In genomic region chr7:151439855-151440798, GRCh38 we compare ENCODE assay signal across 11 cellular contexts. TPM values are rescaled to one million over a fixed set of nuclear protein-coding genes. Genes with fewer than 3 reads are reported as not detected.
DNase-seq lines count a peak whose midpoint lies in the region; ATAC-seq lines count a peak whose summit lies in the region.
"Had no signal": no experiment of that assay in that cellular context is flagged by ENCODE, and none has a peak within 500 bp of the region (broad histone marks: within the 10 kb centered on the region; RNA-seq: fewer than 3 reads in every experiment).

Gene CRYGN (minus strand): TSS chr7:151440141. CDS start chr7:151439917, 224 bp downstream.

- ATAC-seq in activated naive CD4-positive, alpha-beta T cell treated with anti-CD3 and anti-CD28 coated beads, Interleukin-2, amount 50 U/mL, for 72 hours, result peak; percentile 13 to 36
- no peak for ATAC-seq in stimulated activated naive B cell treated with anti-CD40 and anti-IgM and Interleukin-4, amounts not matched to agents 10 μg/mL and 1 μg/mL and 100 μg/mL, for 72 hours (replicated peaks)
- no peak for ATAC-seq in GM18861 (IDR thresholded peaks at IDR 0.05; ENCODE audit: unreplicated experiment)
- ATAC-seq in GM21576 (IDR thresholded peaks at IDR 0.05; ENCODE audit: unreplicated experiment), result no peak

- H3K9me3 Mint-ChIP-seq in activated naive CD4-positive, alpha-beta T cell treated with anti-CD3 and anti-CD28 coated beads, Interleukin-2, amount 50 U/mL, for 72 hours, result no peaks in the 10 kb centered on the region
- no peaks in the 10 kb centered on the region for H3K9me3 Mint-ChIP-seq in stimulated activated naive B cell treated with anti-CD40 and anti-IgM and Interleukin-4, amounts not matched to agents 10 μg/mL and 1 μg/mL and 100 μg/mL, for 72 hours

- DNase-seq in NCI-H2227 (lab: John Stamatoyannopoulos, UW; ENCODE audit: unreplicated experiment) (peak; percentile 50), NCI-H2227 treated with DMSO at 0.1 percent for 48 hours (lab: John Stamatoyannopoulos, UW) (no peak), NAMALWA (ENCODE audit: low spot score) (no peak)
- DNase-seq in activated naive CD4-positive, alpha-beta T cell treated with anti-CD3 and anti-CD28 coated beads, Interleukin-2, amount 50 U/mL, for 72 hours (ENCODE audit: low spot score in 2 of 2), result no peak
- DNase-seq in stimulated activated naive B cell treated with anti-CD40 and anti-IgM and Interleukin-4, amounts not matched to agents 10 μg/mL and 1 μg/mL and 100 μg/mL, for 72 hours, result no peak
- DNase-seq: erythroblast, KBM-7, T1000 had no signal

- H3K36me3 Mint-ChIP-seq in activated naive CD4-positive, alpha-beta T cell treated with anti-CD3 and anti-CD28 coated beads, Interleukin-2, amount 50 U/mL, for 72 hours, result no peaks in the 10 kb centered on the region
- no peaks in the 10 kb centered on the region for H3K36me3 Mint-ChIP-seq in stimulated activated naive B cell treated with anti-CD40 and anti-IgM and Interleukin-4, amounts not matched to agents 10 μg/mL and 1 μg/mL and 100 μg/mL, for 72 hours

- peaks cover 4% of the 10 kb centered on the region for H3K9me3 ChIP-seq in iPS-18c (ENCODE audit: control insufficient read depth, insufficient read depth, low read length)

- H3K4me3 Mint-ChIP-seq in stimulated activated naive B cell treated with anti-CD40 and anti-IgM and Interleukin-4, amounts not matched to agents 10 μg/mL and 1 μg/mL and 100 μg/mL, for 72 hours, result peak within 1 kb of the TSS; percentile 23 to 59

- H3K27me3 Mint-ChIP-seq in stimulated activated naive B cell treated with anti-CD40 and anti-IgM and Interleukin-4, amounts not matched to agents 10 μg/mL and 1 μg/mL and 100 μg/mL, for 72 hours, result peaks cover 29 to 30% of the 10 kb centered on the region in 2 donors

- H3K27ac Mint-ChIP-seq in activated naive CD4-positive, alpha-beta T cell treated with anti-CD3 and anti-CD28 coated beads, Interleukin-2, amount 50 U/mL, for 72 hours, result peak within 1 kb of the TSS in 1 of 2 donors; percentile 82
- peak within 1 kb of the TSS; percentile 62 for H3K27ac Mint-ChIP-seq in stimulated activated naive B cell treated with anti-CD40 and anti-IgM and Interleukin-4, amounts not matched to agents 10 μg/mL and 1 μg/mL and 100 μg/mL, for 72 hours

- peaks cover 15 to 40% of the 10 kb centered on the region in 2 donors for H3K4me1 Mint-ChIP-seq in stimulated activated naive B cell treated with anti-CD40 and anti-IgM and Interleukin-4, amounts not matched to agents 10 μg/mL and 1 μg/mL and 100 μg/mL, for 72 hours

- H3K4me3 ChIP-seq in iPS-18c (ENCODE audit: insufficient read depth, low read depth, low read length), result peak within 1 kb of the TSS; percentile 54; the same call in 1 of the 2 replicates

RNA-seq across cellular contexts. Expression of gene CRYGN, which starts in this region (rescaled TPM):
- under 1 TPM in 1 of 2 donors, not detected in 1; 0.61 TPM for total RNA-seq in activated naive CD4-positive, alpha-beta T cell treated with anti-CD3 and anti-CD28 coated beads, Interleukin-2, amount 50 U/mL, for 72 hours

Comparison
In these comparisons a context has a peak if more than half of its experiments do, and no peak if none do; other contexts are left out.
1. Peak in ATAC-seq in activated naive CD4-positive, alpha-beta T cell treated with anti-CD3 and anti-CD28 coated beads, Interleukin-2, amount 50 U/mL, for 72 hours; RNA of the gene not detected or under 1 TPM.